In the genomic region with DNA sequence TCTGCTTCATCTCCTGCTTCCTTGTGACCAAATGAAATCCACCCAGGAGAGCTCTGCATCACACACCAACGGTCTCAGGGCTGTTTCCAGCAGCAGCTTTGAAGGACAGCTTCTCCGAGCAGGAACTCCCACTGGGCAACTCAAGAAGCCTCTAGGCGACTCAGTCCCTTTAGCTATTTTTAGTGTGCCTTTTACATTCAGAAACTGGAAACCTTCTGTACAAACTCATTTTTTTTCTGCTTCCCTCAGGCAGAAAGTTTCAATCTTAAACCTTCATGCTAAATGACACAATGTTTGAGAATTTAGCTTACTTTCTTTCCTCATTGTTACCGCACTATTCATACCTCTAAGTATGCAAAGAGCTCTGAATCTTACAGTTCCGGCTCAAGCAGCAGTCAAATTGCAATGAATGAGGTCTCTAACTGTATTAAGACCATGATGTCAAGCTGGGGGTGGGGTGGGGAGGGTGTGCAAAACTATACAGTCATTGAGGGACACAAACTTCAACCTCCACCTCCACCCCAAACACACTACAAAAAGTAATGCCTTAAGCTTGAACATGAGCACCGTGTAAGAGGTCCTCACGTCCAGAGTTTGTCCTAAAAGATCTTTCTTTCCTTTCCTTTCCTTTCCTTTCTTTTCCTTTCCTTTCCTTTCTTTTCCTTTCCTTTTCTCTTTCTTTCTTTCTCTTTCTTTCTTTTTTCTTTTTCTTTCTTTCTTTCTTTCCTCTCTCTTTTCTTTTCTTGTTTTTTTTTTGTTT, we compare ENCODE assay signal across 1 cellular context.
TF ChIP-seq lines count a peak whose summit lies in the region.

No MANE protein-coding gene starts in this region.

TF ChIP-seq in HEK293, 187 proteins besides CTCF, POLR2A, EP300 and RAD21 (continued from another document):
- TF ChIP-seq ZNF449 (tag by site-specific recombination; IDR thresholded peaks at IDR 0.05) (no peak), ZNF112 (tag by site-specific recombination; IDR thresholded peaks at IDR 0.05) (no peak), SP2 (tag by site-specific recombination; IDR thresholded peaks at IDR 0.05) (no peak), ZNF600 (tag by site-specific recombination; IDR thresholded peaks at IDR 0.05) (no peak), ZNF529 (tag by site-specific recombination; IDR thresholded peaks at IDR 0.05; ENCODE audit: insufficient replicate concordance) (no peak), ZNF335 (tag by site-specific recombination; conservative IDR thresholded peaks at IDR 0.05) (peak; percentile 37; the same call in 1 of the 2 replicates), ZNF146 (tag by site-specific recombination; IDR thresholded peaks at IDR 0.05) (no peak), ZNF274 (IDR thresholded peaks at IDR 0.05; ENCODE audit: low read length) (no peak), ZNF274 (tag by site-specific recombination; IDR thresholded peaks at IDR 0.05; ENCODE audit: borderline replicate concordance) (no peak), KLF1 (tag by site-specific recombination; IDR thresholded peaks at IDR 0.05) (no peak), ZFP41 (tag by site-specific recombination; IDR thresholded peaks at IDR 0.05; ENCODE audit: borderline replicate concordance) (no peak), ZNF138 (tag by site-specific recombination; IDR thresholded peaks at IDR 0.05; ENCODE audit: borderline replicate concordance) (no peak), ZNF777 (tag by site-specific recombination; IDR thresholded peaks at IDR 0.05; ENCODE audit: borderline replicate concordance) (no peak), INSM2 (tag by site-specific recombination; IDR thresholded peaks at IDR 0.05) (no peak), ZNF341 (tag by site-specific recombination; IDR thresholded peaks at IDR 0.05; ENCODE audit: low read depth) (no peak), ZNF221 (tag by site-specific recombination; IDR thresholded peaks at IDR 0.05; ENCODE audit: borderline replicate concordance) (no peak), ZFHX2 (tag by site-specific recombination; conservative IDR thresholded peaks at IDR 0.05) (0 out of 2 replicates have a peak, but pooled peaks have one; percentile 41), ZNF830 (tag by site-specific recombination; IDR thresholded peaks at IDR 0.05; ENCODE audit: low read depth) (no peak), ZNF670 (tag by site-specific recombination; IDR thresholded peaks at IDR 0.05; ENCODE audit: low read depth) (no peak), ZNF623 (tag by site-specific recombination; IDR thresholded peaks at IDR 0.05) (no peak), ZNF624 (tag by site-specific recombination; IDR thresholded peaks at IDR 0.05) (no peak), ZNF184 (tag by site-specific recombination; IDR thresholded peaks at IDR 0.05) (no peak), ZFP69B (tag by site-specific recombination; IDR thresholded peaks at IDR 0.05) (0 out of 2 replicates have a peak, but pooled peaks have one; percentile 44), ZNF776 (tag by site-specific recombination; IDR thresholded peaks at IDR 0.05; ENCODE audit: borderline replicate concordance) (no peak), ZNF302 (tag by site-specific recombination; IDR thresholded peaks at IDR 0.05; ENCODE audit: low read depth) (no peak), ZNF324 (tag by site-specific recombination; IDR thresholded peaks at IDR 0.05) (no peak), WT1 (tag by site-specific recombination; IDR thresholded peaks at IDR 0.05) (no peak), ZNF2 (tag by site-specific recombination; IDR thresholded peaks at IDR 0.05) (no peak), ZNF133 (tag by site-specific recombination; IDR thresholded peaks at IDR 0.05) (no peak), ZNF366 (tag by site-specific recombination; conservative IDR thresholded peaks at IDR 0.05) (peak; percentile 89), ZNF555 (tag by site-specific recombination; conservative IDR thresholded peaks at IDR 0.05) (no peak), YY1 (tag by site-specific recombination; IDR thresholded peaks at IDR 0.05) (no peak), ZNF473 (tag by site-specific recombination; IDR thresholded peaks at IDR 0.05) (no peak), ZSCAN23 (tag by site-specific recombination; IDR thresholded peaks at IDR 0.05) (no peak), GFI1B (tag by site-specific recombination; IDR thresholded peaks at IDR 0.05) (no peak), ZNF791 (tag by site-specific recombination; IDR thresholded peaks at IDR 0.05) (no peak), PRDM6 (tag by site-specific recombination; IDR thresholded peaks at IDR 0.05) (peak; percentile 44; the same call in 1 of the 2 replicates), ZBTB20 (tag by site-specific recombination; IDR thresholded peaks at IDR 0.05) (no peak), GLIS2 (tag by site-specific recombination; IDR thresholded peaks at IDR 0.05) (no peak), PRDM1 (tag by site-specific recombination; IDR thresholded peaks at IDR 0.05) (peak; percentile 100), TRIM28 (IDR thresholded peaks at IDR 0.05; ENCODE audit: borderline replicate concordance, low read length) (peak; percentile 83)
- TF ChIP-seq, protein P1, sequence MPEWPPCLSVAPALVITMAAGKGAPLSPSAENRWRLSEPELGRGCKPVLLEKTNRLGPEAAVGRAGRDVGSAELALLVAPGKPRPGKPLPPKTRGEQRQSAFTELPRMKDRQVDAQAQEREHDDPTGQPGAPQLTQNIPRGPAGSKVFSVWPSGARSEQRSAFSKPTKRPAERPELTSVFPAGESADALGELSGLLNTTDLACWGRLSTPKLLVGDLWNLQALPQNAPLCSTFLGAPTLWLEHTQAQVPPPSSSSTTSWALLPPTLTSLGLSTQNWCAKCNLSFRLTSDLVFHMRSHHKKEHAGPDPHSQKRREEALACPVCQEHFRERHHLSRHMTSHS (tag by site-specific recombination; IDR thresholded peaks at IDR 0.05), result no peak
- TF ChIP-seq, protein P2, sequence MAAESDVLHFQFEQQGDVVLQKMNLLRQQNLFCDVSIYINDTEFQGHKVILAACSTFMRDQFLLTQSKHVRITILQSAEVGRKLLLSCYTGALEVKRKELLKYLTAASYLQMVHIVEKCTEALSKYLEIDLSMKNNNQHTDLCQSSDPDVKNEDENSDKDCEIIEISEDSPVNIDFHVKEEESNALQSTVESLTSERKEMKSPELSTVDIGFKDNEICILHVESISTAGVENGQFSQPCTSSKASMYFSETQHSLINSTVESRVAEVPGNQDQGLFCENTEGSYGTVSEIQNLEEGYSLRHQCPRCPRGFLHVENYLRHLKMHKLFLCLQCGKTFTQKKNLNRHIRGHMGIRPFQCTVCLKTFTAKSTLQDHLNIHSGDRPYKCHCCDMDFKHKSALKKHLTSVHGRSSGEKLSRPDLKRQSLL (tag by site-specific recombination; IDR thresholded peaks at IDR 0.05), result no peak
- TF ChIP-seq, protein P3, sequence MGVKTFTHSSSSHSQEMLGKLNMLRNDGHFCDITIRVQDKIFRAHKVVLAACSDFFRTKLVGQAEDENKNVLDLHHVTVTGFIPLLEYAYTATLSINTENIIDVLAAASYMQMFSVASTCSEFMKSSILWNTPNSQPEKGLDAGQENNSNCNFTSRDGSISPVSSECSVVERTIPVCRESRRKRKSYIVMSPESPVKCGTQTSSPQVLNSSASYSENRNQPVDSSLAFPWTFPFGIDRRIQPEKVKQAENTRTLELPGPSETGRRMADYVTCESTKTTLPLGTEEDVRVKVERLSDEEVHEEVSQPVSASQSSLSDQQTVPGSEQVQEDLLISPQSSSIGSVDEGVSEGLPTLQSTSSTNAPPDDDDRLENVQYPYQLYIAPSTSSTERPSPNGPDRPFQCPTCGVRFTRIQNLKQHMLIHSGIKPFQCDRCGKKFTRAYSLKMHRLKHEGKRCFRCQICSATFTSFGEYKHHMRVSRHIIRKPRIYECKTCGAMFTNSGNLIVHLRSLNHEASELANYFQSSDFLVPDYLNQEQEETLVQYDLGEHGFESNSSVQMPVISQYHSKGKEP (tag by site-specific recombination; IDR thresholded peaks at IDR 0.05), result no peak
- TF ChIP-seq, protein P4, sequence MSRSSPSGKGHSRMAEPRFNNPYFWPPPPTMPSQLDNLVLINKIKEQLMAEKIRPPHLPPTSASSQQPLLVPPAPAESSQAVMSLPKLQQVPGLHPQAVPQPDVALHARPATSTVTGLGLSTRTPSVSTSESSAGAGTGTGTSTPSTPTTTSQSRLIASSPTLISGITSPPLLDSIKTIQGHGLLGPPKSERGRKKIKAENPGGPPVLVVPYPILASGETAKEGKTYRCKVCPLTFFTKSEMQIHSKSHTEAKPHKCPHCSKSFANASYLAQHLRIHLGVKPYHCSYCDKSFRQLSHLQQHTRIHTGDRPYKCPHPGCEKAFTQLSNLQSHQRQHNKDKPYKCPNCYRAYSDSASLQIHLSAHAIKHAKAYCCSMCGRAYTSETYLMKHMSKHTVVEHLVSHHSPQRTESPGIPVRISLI (tag by site-specific recombination; IDR thresholded peaks at IDR 0.05), result peak; percentile 72; the same call in 1 of the 2 replicates
